Comparison of ENCODE assay signal across 8 cellular contexts in genomic region chr15:21272176-21272982, GRCh38.
DNase-seq lines count a peak whose midpoint lies in the region; ATAC-seq and TF ChIP-seq lines count a peak whose summit lies in the region.
"Not testable (repeated sequence)": the region's sequence is repeated elsewhere in the genome, so short reads cannot be mapped to it uniquely, and the experiment has no call there.

No MANE protein-coding gene starts in this region.

- WGBS in mammary epithelial cell (ENCODE audit: low coverage, missing lambda C conversion rate), result 32% methylated on average over 3 of the region's 3 CpGs

- not testable (repeated sequence) for H3K4me1 ChIP-seq in mammary epithelial cell (ENCODE audit: insufficient read depth, low read length); upper lobe of right lung

- DNase-seq in RPMI8226 (peak; percentile 59), mammary epithelial cell (peak; percentile 75), kidney tubule cell (ENCODE audit: low spot score) (peak; percentile 59)
- not testable (repeated sequence) for DNase-seq in upper lobe of right lung

- TF ChIP-seq POLR2A in GM18505 (IDR thresholded peaks at IDR 0.05; ENCODE audit: borderline replicate concordance, extremely low read depth, insufficient read depth, insufficient read length), result not testable (repeated sequence)

- dilution Hi-C loops in mammary epithelial cell (cut with HindIII; ENCODE audit: low sequenced_read_pairs), result not testable (repeated sequence)

- not testable (repeated sequence) for BruUV-seq in mammary epithelial cell (replicated peaks; lab: Mats Ljungman, UMichigan)

- in situ Hi-C loops in mammary epithelial cell (cut with MboI; ENCODE audit: low sequenced_read_pairs in 2 of 2), result not testable (repeated sequence)

- intact Hi-C loops in mammary epithelial cell (cut with micrococcal nuclease); upper lobe of right lung (cut with DNase I): not testable (repeated sequence)

- CTCF ChIA-PET in mammary epithelial cell (lab: Charles Lee; ENCODE audit: low non-redundant PET), result not testable (repeated sequence)

- peak overlapping the region; percentile 25 for H2AFZ ChIP-seq in mammary epithelial cell (ENCODE audit: low read depth, low read length)

- not testable (repeated sequence) for H3K9me3 ChIP-seq in mammary epithelial cell (replicated peaks; ENCODE audit: insufficient read depth, low read length); upper lobe of right lung

- H3K9ac ChIP-seq in mammary epithelial cell (ENCODE audit: insufficient read depth, low read length), result peak overlapping the region; percentile 47

- not testable (repeated sequence) for H3K4me3 ChIP-seq in mammary epithelial cell (replicated peaks in 1 of 3; ENCODE audit: insufficient read depth in 1 of 3, low read depth in 2 of 3, low read length in 3 of 3); upper lobe of right lung

- H3K27me3 ChIP-seq in mammary epithelial cell (ENCODE audit: insufficient read depth, low read length); upper lobe of right lung: not testable (repeated sequence)

- peak overlapping the region; percentile 79 for H3K4me2 ChIP-seq in mammary epithelial cell (ENCODE audit: insufficient read depth, low read depth, low read length)

- peak overlapping the region; percentile 82 for H3K27ac ChIP-seq in mammary epithelial cell (ENCODE audit: insufficient read depth, low read depth, low read length)
- H3K27ac ChIP-seq in upper lobe of right lung, result not testable (repeated sequence)

- not testable (repeated sequence) for TF ChIP-seq CTCF in mammary epithelial cell (conservative IDR thresholded peaks at IDR 0.05 in 1 of 2, IDR thresholded peaks at IDR 0.05 in 1 of 2; ENCODE audit: extremely low read depth in 1 of 2, insufficient read depth in 1 of 2, low read depth in 1 of 2, low read length in 2 of 2); upper lobe of right lung (IDR thresholded peaks at IDR 0.05)

- not testable (repeated sequence) for H3K79me2 ChIP-seq in mammary epithelial cell (ENCODE audit: insufficient read depth, low read length)

- not testable (repeated sequence) for H4K20me1 ChIP-seq in mammary epithelial cell (ENCODE audit: insufficient read depth, low read length)

- not testable (repeated sequence) for H3K36me3 ChIP-seq in mammary epithelial cell (ENCODE audit: insufficient read depth, low read length); upper lobe of right lung

- ATAC-seq in GM18505 (IDR thresholded peaks at IDR 0.05; ENCODE audit: unreplicated experiment) (peak; percentile 66), GM21447 (IDR thresholded peaks at IDR 0.05; ENCODE audit: unreplicated experiment) (peak; percentile 48), HG02884 (IDR thresholded peaks at IDR 0.05; ENCODE audit: unreplicated experiment) (peak; percentile 68), HG03460 (IDR thresholded peaks at IDR 0.05; ENCODE audit: unreplicated experiment) (peak; percentile 51), upper lobe of right lung (peak; percentile 55)
